ENCODE assay signal across 1 cellular context in genomic region chr17:62652251-62653001, GRCh38.
TF ChIP-seq lines count a peak whose summit lies in the region.

No MANE protein-coding gene starts in this region.

TF ChIP-seq in WTC11, 78 proteins besides CTCF, POLR2A, EP300 and RAD21 (continued from another document and continues in another):
- TF ChIP-seq ATF6 (CRISPR knock-in tag; IDR thresholded peaks at IDR 0.05) = no peak
- TF ChIP-seq IRF2 (CRISPR knock-in tag; IDR thresholded peaks at IDR 0.05; ENCODE audit: borderline replicate concordance, low read depth) = no peak
- TF ChIP-seq ATF1 (CRISPR knock-in tag; IDR thresholded peaks at IDR 0.05) = no peak
- 0 out of 2 replicates have a peak, but pooled peaks have one; percentile 13 for TF ChIP-seq ZNF219 (CRISPR knock-in tag; IDR thresholded peaks at IDR 0.05; ENCODE audit: borderline replicate concordance)
- no peak; the same call in 1 of the 2 replicates for TF ChIP-seq TEAD4 (CRISPR knock-in tag; IDR thresholded peaks at IDR 0.05)
- TF ChIP-seq FOXP4 (CRISPR knock-in tag; IDR thresholded peaks at IDR 0.05) = 0 out of 2 replicates have a peak, but pooled peaks have one; percentile 50
- no peak for TF ChIP-seq ATF2 (CRISPR knock-in tag; IDR thresholded peaks at IDR 0.05; ENCODE audit: borderline replicate concordance, low read depth)
- TF ChIP-seq, protein P1, sequence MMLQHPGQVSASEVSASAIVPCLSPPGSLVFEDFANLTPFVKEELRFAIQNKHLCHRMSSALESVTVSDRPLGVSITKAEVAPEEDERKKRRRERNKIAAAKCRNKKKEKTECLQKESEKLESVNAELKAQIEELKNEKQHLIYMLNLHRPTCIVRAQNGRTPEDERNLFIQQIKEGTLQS (CRISPR knock-in tag; conservative IDR thresholded peaks at IDR 0.05) = no peak
- no peak for TF ChIP-seq GABPB1 (CRISPR knock-in tag; IDR thresholded peaks at IDR 0.05)
- no peak for TF ChIP-seq ZNF423 (CRISPR knock-in tag; IDR thresholded peaks at IDR 0.05)
- TF ChIP-seq MYBL2 (CRISPR knock-in tag; IDR thresholded peaks at IDR 0.05) = 0 out of 2 replicates have a peak, but pooled peaks have one; percentile 52
- TF ChIP-seq, protein P2, sequence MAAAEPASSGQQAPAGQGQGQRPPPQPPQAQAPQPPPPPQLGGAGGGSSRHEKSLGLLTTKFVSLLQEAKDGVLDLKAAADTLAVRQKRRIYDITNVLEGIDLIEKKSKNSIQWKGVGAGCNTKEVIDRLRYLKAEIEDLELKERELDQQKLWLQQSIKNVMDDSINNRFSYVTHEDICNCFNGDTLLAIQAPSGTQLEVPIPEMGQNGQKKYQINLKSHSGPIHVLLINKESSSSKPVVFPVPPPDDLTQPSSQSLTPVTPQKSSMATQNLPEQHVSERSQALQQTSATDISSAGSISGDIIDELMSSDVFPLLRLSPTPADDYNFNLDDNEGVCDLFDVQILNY (CRISPR knock-in tag; IDR thresholded peaks at IDR 0.05) = no peak
- no peak for TF ChIP-seq PRRX2 (CRISPR knock-in tag; IDR thresholded peaks at IDR 0.05)
- no peak for TF ChIP-seq PRDM15 (CRISPR knock-in tag; IDR thresholded peaks at IDR 0.05)
- TF ChIP-seq NR3C1 (CRISPR knock-in tag; conservative IDR thresholded peaks at IDR 0.05; ENCODE audit: low read depth) = no peak
- TF ChIP-seq ETV6 (CRISPR knock-in tag; IDR thresholded peaks at IDR 0.05) = peak; percentile 34
- peak; percentile 46; the same call in 1 of the 2 replicates for TF ChIP-seq ZBTB43 (CRISPR knock-in tag; IDR thresholded peaks at IDR 0.05)
- TF ChIP-seq ELF4 (CRISPR knock-in tag; IDR thresholded peaks at IDR 0.05; ENCODE audit: low read depth) = no peak
- TF ChIP-seq FOXK1 (CRISPR knock-in tag; IDR thresholded peaks at IDR 0.05) = peak; percentile 62; the same call in 1 of the 2 replicates
- TF ChIP-seq ZNF396 (CRISPR knock-in tag; IDR thresholded peaks at IDR 0.05; ENCODE audit: borderline replicate concordance) = no peak
- TF ChIP-seq MAX (CRISPR knock-in tag; IDR thresholded peaks at IDR 0.05) = peak; percentile 83
- TF ChIP-seq ZNF512 (CRISPR knock-in tag; IDR thresholded peaks at IDR 0.05; ENCODE audit: borderline replicate concordance) = no peak
- TF ChIP-seq FOXP1 (CRISPR knock-in tag; IDR thresholded peaks at IDR 0.05; ENCODE audit: borderline replicate concordance) = peak; percentile 19; the same call in 1 of the 2 replicates
- no peak for TF ChIP-seq ZMAT4 (CRISPR knock-in tag; IDR thresholded peaks at IDR 0.05)
- TF ChIP-seq AFF4 (CRISPR knock-in tag; IDR thresholded peaks at IDR 0.05; ENCODE audit: borderline replicate concordance) = no peak
- TF ChIP-seq SMAD4 (CRISPR knock-in tag; IDR thresholded peaks at IDR 0.05) = no peak
- TF ChIP-seq, protein P3, sequence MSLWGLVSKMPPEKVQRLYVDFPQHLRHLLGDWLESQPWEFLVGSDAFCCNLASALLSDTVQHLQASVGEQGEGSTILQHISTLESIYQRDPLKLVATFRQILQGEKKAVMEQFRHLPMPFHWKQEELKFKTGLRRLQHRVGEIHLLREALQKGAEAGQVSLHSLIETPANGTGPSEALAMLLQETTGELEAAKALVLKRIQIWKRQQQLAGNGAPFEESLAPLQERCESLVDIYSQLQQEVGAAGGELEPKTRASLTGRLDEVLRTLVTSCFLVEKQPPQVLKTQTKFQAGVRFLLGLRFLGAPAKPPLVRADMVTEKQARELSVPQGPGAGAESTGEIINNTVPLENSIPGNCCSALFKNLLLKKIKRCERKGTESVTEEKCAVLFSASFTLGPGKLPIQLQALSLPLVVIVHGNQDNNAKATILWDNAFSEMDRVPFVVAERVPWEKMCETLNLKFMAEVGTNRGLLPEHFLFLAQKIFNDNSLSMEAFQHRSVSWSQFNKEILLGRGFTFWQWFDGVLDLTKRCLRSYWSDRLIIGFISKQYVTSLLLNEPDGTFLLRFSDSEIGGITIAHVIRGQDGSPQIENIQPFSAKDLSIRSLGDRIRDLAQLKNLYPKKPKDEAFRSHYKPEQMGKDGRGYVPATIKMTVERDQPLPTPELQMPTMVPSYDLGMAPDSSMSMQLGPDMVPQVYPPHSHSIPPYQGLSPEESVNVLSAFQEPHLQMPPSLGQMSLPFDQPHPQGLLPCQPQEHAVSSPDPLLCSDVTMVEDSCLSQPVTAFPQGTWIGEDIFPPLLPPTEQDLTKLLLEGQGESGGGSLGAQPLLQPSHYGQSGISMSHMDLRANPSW (CRISPR knock-in tag; conservative IDR thresholded peaks at IDR 0.05; ENCODE audit: low read depth) = no peak
